In the genomic region with DNA sequence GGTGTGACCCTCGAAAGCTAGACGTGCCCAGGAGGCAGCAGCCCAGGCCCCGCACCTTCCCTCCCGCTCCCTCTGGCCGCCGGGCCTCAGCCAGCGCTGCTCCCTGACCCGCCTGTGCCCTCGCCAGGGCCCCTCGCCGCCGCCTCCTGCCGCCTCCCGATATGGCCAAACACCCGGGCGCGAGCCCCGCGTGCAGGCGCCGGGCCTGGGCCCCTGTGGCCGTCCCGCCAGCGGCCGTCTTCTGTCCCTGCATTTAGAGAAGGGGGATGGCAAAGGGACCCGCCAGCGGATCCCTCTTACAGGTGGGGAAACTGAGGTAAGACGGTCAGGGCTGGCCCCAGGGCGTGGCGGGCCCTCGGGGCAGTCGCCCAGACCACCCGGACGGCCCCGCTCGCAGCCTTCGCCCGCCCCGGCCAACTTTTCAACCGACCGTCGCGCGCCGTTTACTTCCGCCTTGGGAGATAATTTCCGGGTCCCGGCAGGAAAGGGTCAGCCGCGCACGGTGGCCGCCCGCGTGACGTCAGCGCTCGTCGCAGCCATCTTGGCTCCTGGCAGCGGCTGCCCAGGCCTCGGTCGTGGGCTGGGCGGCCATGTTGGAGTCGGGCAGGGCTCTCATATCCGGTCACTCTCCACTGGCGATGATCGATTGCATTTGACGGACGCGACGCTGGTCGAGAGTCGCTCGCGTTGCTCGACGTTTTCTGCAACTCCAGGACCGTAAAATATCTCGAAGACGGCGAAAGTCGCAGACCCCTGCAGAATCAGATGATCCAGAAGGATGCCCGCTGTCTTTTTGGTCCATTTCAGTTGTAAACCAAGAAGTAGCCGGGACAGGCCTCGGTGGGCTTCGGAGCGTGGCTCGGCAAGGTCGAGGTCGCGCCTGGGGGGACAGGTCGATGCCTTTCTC, we compare ENCODE assay signal across 8 cellular contexts. TPM values are rescaled to one million over a fixed set of nuclear protein-coding genes. Genes with fewer than 3 reads are reported as not detected.
DNase-seq lines count a peak whose midpoint lies in the region; ATAC-seq and TF ChIP-seq lines count a peak whose summit lies in the region.

No MANE protein-coding gene starts in this region.

- peak overlapping the region; percentile 28 for H3K18ac ChIP-seq in mesendoderm (ENCODE audit: low read length)

- H3K4me1 Mint-ChIP-seq in activated CD8-positive, alpha-beta memory T cell treated with anti-CD3 and anti-CD28 coated beads, Interleukin-2, amount 10 ng/mL, durations not matched to agents 7 days and 5 days = peaks cover 12% of the 10 kb centered on the region

- H3K4me2 ChIP-seq in mesendoderm (ENCODE audit: low read length) = peak overlapping the region; percentile 83

- peaks cover 4% of the 10 kb centered on the region for H3K27me3 Mint-ChIP-seq in activated CD8-positive, alpha-beta memory T cell treated with anti-CD3 and anti-CD28 coated beads, Interleukin-2, amount 10 ng/mL, durations not matched to agents 7 days and 5 days

- no peaks in the 10 kb centered on the region for H3K79me1 ChIP-seq in mesendoderm (ENCODE audit: low read length)

- CTCF ChIA-PET in activated CD8-positive, alpha-beta memory T cell treated with anti-CD3 and anti-CD28 coated beads, Interleukin-2, amount 10 ng/mL, durations not matched to agents 7 days and 5 days (lab: Charles Lee) = interaction anchor here (0.9 to 1.7 kb wide), 4 partner anchors 19 to 296 kb away, joined by 3 to 5 read pairs (median 4); a partner anchor contains a TSS

- peak overlapping the region; percentile 92 for H3K27ac Mint-ChIP-seq in activated CD8-positive, alpha-beta memory T cell treated with anti-CD3 and anti-CD28 coated beads, Interleukin-2, amount 10 ng/mL, durations not matched to agents 7 days and 5 days

- H3K36me3 Mint-ChIP-seq in activated CD8-positive, alpha-beta memory T cell treated with anti-CD3 and anti-CD28 coated beads, Interleukin-2, amount 10 ng/mL, durations not matched to agents 7 days and 5 days = no peaks in the 10 kb centered on the region

- H3K4me1 ChIP-seq in endocrine pancreas (ENCODE audit: control insufficient read depth, insufficient read depth, low read length) = no peaks in the 10 kb centered on the region
- H3K4me1 ChIP-seq in mesendoderm (ENCODE audit: control insufficient read depth, low read depth, low read length) = no peaks in the 10 kb centered on the region

- H3K9me3 Mint-ChIP-seq in activated CD8-positive, alpha-beta memory T cell treated with anti-CD3 and anti-CD28 coated beads, Interleukin-2, amount 10 ng/mL, durations not matched to agents 7 days and 5 days (ENCODE audit: low read depth) = no peaks in the 10 kb centered on the region

- no peaks in the 10 kb centered on the region for H3K36me3 ChIP-seq in endocrine pancreas (ENCODE audit: control insufficient read depth, insufficient read depth, low read length)
- no peaks in the 10 kb centered on the region for H3K36me3 ChIP-seq in mesendoderm (ENCODE audit: control insufficient read depth, insufficient read depth, low read length)

- no peak overlapping the region for H2BK15ac ChIP-seq in mesendoderm (replicated peaks; ENCODE audit: low read depth)

- H3K9ac ChIP-seq in endocrine pancreas (ENCODE audit: control insufficient read depth, insufficient read depth, low read length) (no peak overlapping the region), mesendoderm (ENCODE audit: low read length) (peak overlapping the region; percentile 78)

- TF ChIP-seq CTCF in C4-2B (conservative IDR thresholded peaks at IDR 0.05) = no peak

- H3K27me3 ChIP-seq in endocrine pancreas (ENCODE audit: control insufficient read depth, insufficient read depth, low read length) (peaks cover 2% of the 10 kb centered on the region), mesendoderm (ENCODE audit: insufficient read depth, low read length, poor library complexity) (no peaks in the 10 kb centered on the region)

- peak overlapping the region; percentile 91 for H3K56ac ChIP-seq in mesendoderm (ENCODE audit: low read length)

- WGBS in mesendoderm (ENCODE audit: extremely low coverage, insufficient coverage, low lambda C conversion rate) = no CpG with 5 or more reads among the region's 91 CpGs

- DNase-seq in NOMO-1 (lab: John Stamatoyannopoulos, UW; ENCODE audit: unreplicated experiment in 2 of 2) = peak; percentile 92 to 94
- DNase-seq in activated CD8-positive, alpha-beta memory T cell treated with anti-CD3 and anti-CD28 coated beads, Interleukin-2, amount 10 ng/mL, durations not matched to agents 7 days and 5 days = peak; percentile 95
- peak; percentile 94 for DNase-seq in mesendoderm
- peak; percentile 65 for DNase-seq in stimulated activated CD8-positive, alpha-beta memory T cell treated with anti-CD3 and anti-CD28 coated beads, Interleukin-12 subunit alpha, Interleukin-12 subunit beta, amount 100 ng/mL, for 24 hours (ENCODE audit: extremely low read depth)

- no peaks in the 10 kb centered on the region for H3K9me3 ChIP-seq in endocrine pancreas (ENCODE audit: control insufficient read depth, low read length)

- H4K5ac ChIP-seq in mesendoderm (ENCODE audit: low read length) = no peak overlapping the region

- ATAC-seq in GM19372 (IDR thresholded peaks at IDR 0.05; ENCODE audit: low read depth, unreplicated experiment) (peak; percentile 89), HG03558 (IDR thresholded peaks at IDR 0.05; ENCODE audit: extremely low read depth, unreplicated experiment) (peak; percentile 78)
- peak; percentile 97 for ATAC-seq in activated CD8-positive, alpha-beta memory T cell treated with anti-CD3 and anti-CD28 coated beads, Interleukin-2, amount 10 ng/mL, durations not matched to agents 7 days and 5 days

- H2BK5ac ChIP-seq in mesendoderm (ENCODE audit: low read length) = no peak overlapping the region

- H4K8ac ChIP-seq in mesendoderm (ENCODE audit: low read depth, low read length) = peak overlapping the region; percentile 93

- no peaks in the 10 kb centered on the region for H3K79me2 ChIP-seq in mesendoderm (ENCODE audit: control insufficient read depth, insufficient read depth, low read length)

- no peak overlapping the region for H2AK5ac ChIP-seq in mesendoderm (ENCODE audit: low read length)

- H3K23ac ChIP-seq in mesendoderm (ENCODE audit: low read length) = no peak overlapping the region

- peak overlapping the region; percentile 93 for H3K4me3 Mint-ChIP-seq in activated CD8-positive, alpha-beta memory T cell treated with anti-CD3 and anti-CD28 coated beads, Interleukin-2, amount 10 ng/mL, durations not matched to agents 7 days and 5 days

- no peak overlapping the region for H2BK120ac ChIP-seq in mesendoderm (ENCODE audit: low read depth, low read length)

- H3K27ac ChIP-seq in C4-2B (peak overlapping the region; percentile 89), mesendoderm (ENCODE audit: low read depth, low read length) (no peak overlapping the region)

- H3K4me3 ChIP-seq in endocrine pancreas (ENCODE audit: control insufficient read depth, insufficient read depth, low read length) (peak overlapping the region; percentile 32), mesendoderm (ENCODE audit: low read length) (peak overlapping the region; percentile 55)

- H3K4ac ChIP-seq in mesendoderm (ENCODE audit: low read depth, low read length) = peak overlapping the region; percentile 70

RNA-seq across cellular contexts. Expression of a gene that starts 7.1 kb away (rescaled TPM):
- total RNA-seq in activated CD8-positive, alpha-beta memory T cell treated with anti-CD3 and anti-CD28 coated beads, Interleukin-2, amount 10 ng/mL, durations not matched to agents 7 days and 5 days = not detected
- polyA plus RNA-seq in mesendoderm (2013, experiment 1 of 2) = 0.13 TPM
- 0.13 TPM for polyA plus RNA-seq in mesendoderm (2013, experiment 2 of 2)

RNA-seq across cellular contexts. Expression of a gene that starts 19.2 kb away (rescaled TPM):
- total RNA-seq in activated CD8-positive, alpha-beta memory T cell treated with anti-CD3 and anti-CD28 coated beads, Interleukin-2, amount 10 ng/mL, durations not matched to agents 7 days and 5 days = 100 to 1,000 TPM; 125 to 139 TPM
- polyA plus RNA-seq in mesendoderm (2013, experiment 1 of 2) = 50.9 TPM
- 47.4 TPM for polyA plus RNA-seq in mesendoderm (2013, experiment 2 of 2)

RNA-seq across cellular contexts. Expression of a gene that starts 19.4 kb away (rescaled TPM):
- 10 to 100 TPM; 27.8 to 38.0 TPM for total RNA-seq in activated CD8-positive, alpha-beta memory T cell treated with anti-CD3 and anti-CD28 coated beads, Interleukin-2, amount 10 ng/mL, durations not matched to agents 7 days and 5 days
- polyA plus RNA-seq in mesendoderm (2013, experiment 1 of 2) = 24.9 TPM
- 26.7 TPM for polyA plus RNA-seq in mesendoderm (2013, experiment 2 of 2)

RNA-seq across cellular contexts. Expression of a gene that starts 47.1 kb away (rescaled TPM):
- not detected for total RNA-seq in activated CD8-positive, alpha-beta memory T cell treated with anti-CD3 and anti-CD28 coated beads, Interleukin-2, amount 10 ng/mL, durations not matched to agents 7 days and 5 days
- 0.07 TPM for polyA plus RNA-seq in mesendoderm (2013, experiment 1 of 2)
- polyA plus RNA-seq in mesendoderm (2013, experiment 2 of 2) = 0.03 TPM
